ENCODE assay signal across 25 cellular contexts in genomic region chr17:13127921-13128582, GRCh38.
DNase-seq lines count a peak whose midpoint lies in the region; ATAC-seq, FAIRE-seq and TF ChIP-seq lines count a peak whose summit lies in the region.
"Had no signal": no experiment of that assay in that cellular context is flagged by ENCODE, and none has a peak within 500 bp of the region (broad histone marks: within the 10 kb centered on the region; RNA-seq: fewer than 3 reads in every experiment).

No MANE protein-coding gene starts in this region.

- H3K4me1 ChIP-seq in K562 (replicated peaks in 1 of 2; ENCODE audit: control insufficient read depth in 2 of 2, insufficient read depth in 2 of 2, low read length in 2 of 2) (no peaks in the 10 kb centered on the region), trophoblast cell (ENCODE audit: control insufficient read depth in 1 of 2, insufficient read depth in 2 of 2, low read length in 2 of 2) (peaks cover 3 to 9% of the 10 kb centered on the region in 2 experiments), gastrocnemius medialis (no peaks in the 10 kb centered on the region), Caco-2 (no peaks in the 10 kb centered on the region)
- H3K4me1 ChIP-seq: A549; BE2C; BLaER1 treated with 17β-estradiol and CSF1 and Interleukin-3, amounts not matched to agents 10 nM and 100 nM had no signal

- CTCF ChIA-PET in K562 (lab: Yijun Ruan, JAX; ENCODE audit: low intra/inter-chr PET ratio) (no interaction called here), Caco-2 (lab: Charles Lee) (no interaction called here)

- no peak for TF ChIP-seq POLR2A in K562 (conservative IDR thresholded peaks at IDR 0.05)
- no peak for TF ChIP-seq POLR2A in gastrocnemius medialis (IDR thresholded peaks at IDR 0.05)

- H2BK12ac ChIP-seq in trophoblast cell (ENCODE audit: low read length) = no peak overlapping the region

- no TSS peak for BruUV-seq in K562 (replicated peaks; lab: Mats Ljungman, UMichigan)
- no TSS peak for BruUV-seq in Caco-2 (replicated peaks; lab: Mats Ljungman, UMichigan)

- H3K4me2 ChIP-seq in K562 (ENCODE audit: insufficient read depth, low read length) = no peak overlapping the region
- H3K4me2 ChIP-seq in trophoblast cell (ENCODE audit: low read length) = no peak overlapping the region
- H3K4me2 ChIP-seq: A549; BLaER1 treated with 17β-estradiol and CSF1 and Interleukin-3, amounts not matched to agents 10 nM and 100 nM had no signal

- no peak overlapping the region for H3K27ac Mint-ChIP-seq in Caco-2 (ENCODE audit: unreplicated experiment)
- H3K27ac Mint-ChIP-seq: CD14-positive monocyte; CD4-positive, alpha-beta T cell had no signal

- no peak overlapping the region for H3K4ac ChIP-seq in trophoblast cell (ENCODE audit: low read depth, low read length)

- H3K36me3 ChIP-seq in K562 (ENCODE audit: control insufficient read depth, insufficient read depth, low read length) = no peaks in the 10 kb centered on the region
- no peaks in the 10 kb centered on the region for H3K36me3 ChIP-seq in trophoblast cell (ENCODE audit: control insufficient read depth in 1 of 2, insufficient read depth in 2 of 2, low read length in 2 of 2)
- no peaks in the 10 kb centered on the region for H3K36me3 ChIP-seq in gastrocnemius medialis
- H3K36me3 ChIP-seq in Caco-2 (ENCODE audit: control insufficient read depth, insufficient read depth, low read length) = no peaks in the 10 kb centered on the region
- H3K36me3 ChIP-seq: BE2C; BLaER1 treated with 17β-estradiol and CSF1 and Interleukin-3, amounts not matched to agents 10 nM and 100 nM had no signal

- no peak overlapping the region for H2BK120ac ChIP-seq in trophoblast cell (ENCODE audit: insufficient read depth, low read length, poor library complexity)

- intact Hi-C loops in K562 (cut with micrococcal nuclease) (no loop called here), gastrocnemius medialis (cut with DNase I; ENCODE audit: low total_unique reads) (no loop called here), left ventricle myocardium superior (cut with micrococcal nuclease) (no loop called here), Caco-2 (cut with micrococcal nuclease; ENCODE audit: unreplicated experiment) (no loop called here)

- H3K4me3 ChIP-seq in K562 = no peak overlapping the region
- H3K4me3 ChIP-seq in trophoblast cell (ENCODE audit: low read depth, low read length) = no peak overlapping the region
- H3K4me3 ChIP-seq in gastrocnemius medialis = no peak overlapping the region
- no peak overlapping the region for H3K4me3 ChIP-seq in Caco-2 (ENCODE audit: low read depth, low read length)
- H3K4me3 ChIP-seq: A549; BLaER1 treated with 17β-estradiol and CSF1 and Interleukin-3, amounts not matched to agents 10 nM and 100 nM; GM23248 had no signal

- H3K9me3 Mint-ChIP-seq in Caco-2 (ENCODE audit: unreplicated experiment) = no peaks in the 10 kb centered on the region
- H3K9me3 Mint-ChIP-seq: CD4-positive, alpha-beta T cell; H9 had no signal

- no peak overlapping the region for H2AK5ac ChIP-seq in trophoblast cell (ENCODE audit: low read length)

- no peak overlapping the region for H3K9ac ChIP-seq in K562 (ENCODE audit: insufficient read depth in 1 of 2, low read depth in 2 of 2, low read length in 2 of 2)
- no peak overlapping the region for H3K9ac ChIP-seq in trophoblast cell (ENCODE audit: low read length)
- H3K9ac ChIP-seq: BLaER1 treated with 17β-estradiol and CSF1 and Interleukin-3, amounts not matched to agents 10 nM and 100 nM; GM23248 had no signal

- in situ Hi-C loops in K562 (cut with MboI) = no loop called here
- in situ Hi-C loops in gastrocnemius medialis (cut with MboI; ENCODE audit: low sequenced_read_pairs in 4 of 4) = loop anchor here in 1 of 4 donors (25.0 kb wide), 1 partner anchor 91 kb away; no protein-coding TSS in a partner anchor

- peaks cover 4% of the 10 kb centered on the region for H3K79me1 ChIP-seq in trophoblast cell (ENCODE audit: low read length)

- TF ChIP-seq CTCF in K562 (IDR thresholded peaks at IDR 0.05 in 2 of 3, conservative IDR thresholded peaks at IDR 0.05 in 1 of 3; ENCODE audit: insufficient read depth in 2 of 3, low read depth in 1 of 3, low read length in 3 of 3) = no peak
- no peak for TF ChIP-seq CTCF in gastrocnemius medialis (IDR thresholded peaks at IDR 0.05 in 4 of 5, conservative IDR thresholded peaks at IDR 0.05 in 1 of 5)
- no peak for TF ChIP-seq CTCF in Caco-2 (IDR thresholded peaks at IDR 0.05; ENCODE audit: insufficient read depth in 1 of 2, low read depth in 1 of 2, low read length in 1 of 2, severe bottlenecking in 1 of 2, unreplicated experiment in 1 of 2)

- H3K18ac ChIP-seq in trophoblast cell (ENCODE audit: low read length) = no peak overlapping the region

- no peaks in the 10 kb centered on the region for H3K27me3 Mint-ChIP-seq in Caco-2 (ENCODE audit: insufficient read depth, unreplicated experiment)
- H3K27me3 Mint-ChIP-seq: CD4-positive, alpha-beta T cell had no signal

- no peak overlapping the region for H3K27ac ChIP-seq in K562 (ENCODE audit: extremely low read depth, low read depth, low read length)
- H3K27ac ChIP-seq in trophoblast cell (ENCODE audit: low read depth, low read length) = no peak overlapping the region
- no peak overlapping the region for H3K27ac ChIP-seq in gastrocnemius medialis
- H3K27ac ChIP-seq: A549; BLaER1 treated with 17β-estradiol and CSF1 and Interleukin-3, amounts not matched to agents 10 nM and 100 nM; GM23248 had no signal

- no peaks in the 10 kb centered on the region for H4K20me1 ChIP-seq in K562 (replicated peaks; ENCODE audit: control insufficient read depth, insufficient read depth, low read length)
- H4K20me1 ChIP-seq: BLaER1 treated with 17β-estradiol and CSF1 and Interleukin-3, amounts not matched to agents 10 nM and 100 nM had no signal

- POLR2A ChIA-PET in K562 (lab: Yijun Ruan, JAX) = no interaction called here
- POLR2A ChIA-PET in Caco-2 (lab: Charles Lee) = no interaction called here

- no peak overlapping the region for H2BK5ac ChIP-seq in trophoblast cell (ENCODE audit: low read depth, low read length, poor library complexity)

- H3K79me2 ChIP-seq in K562 (ENCODE audit: control insufficient read depth, insufficient read depth, low read length) (no peaks in the 10 kb centered on the region), trophoblast cell (ENCODE audit: control insufficient read depth, insufficient read depth, low read length, poor library complexity) (no peaks in the 10 kb centered on the region)

- 0% methylated on average over 5 of the region's 8 CpGs for WGBS in K562 (ENCODE audit: insufficient coverage, low coverage, missing lambda C conversion rate)
- WGBS in trophoblast cell (ENCODE audit: extremely low coverage, insufficient coverage, insufficient read length) = no CpG with 5 or more reads among the region's 8 CpGs

- H4K91ac ChIP-seq in trophoblast cell (ENCODE audit: low read depth, low read length) = no peak overlapping the region

- FAIRE-seq in K562 (lab: Jason Lieb, UNC) = no peak
- FAIRE-seq: A549, G401.6, GM12892, GM19239 had no signal

- H3K9me3 ChIP-seq in K562 (replicated peaks; ENCODE audit: control insufficient read depth, insufficient read depth, low read depth, low read length) (no peaks in the 10 kb centered on the region), trophoblast cell (ENCODE audit: insufficient read depth, low read depth, low read length) (no peaks in the 10 kb centered on the region), gastrocnemius medialis (no peaks in the 10 kb centered on the region), Caco-2 (no peaks in the 10 kb centered on the region)
- H3K9me3 ChIP-seq: A549; BE2C; BLaER1 treated with 17β-estradiol and CSF1 and Interleukin-3, amounts not matched to agents 10 nM and 100 nM had no signal

- H2AFZ ChIP-seq in K562 (ENCODE audit: low read depth, low read length) (no peak overlapping the region), trophoblast cell (ENCODE audit: insufficient read depth, low read length, poor library complexity) (no peak overlapping the region)
- H2AFZ ChIP-seq: GM23248 had no signal

- no peaks in the 10 kb centered on the region for H3K9me1 ChIP-seq in K562 (ENCODE audit: control insufficient read depth, insufficient read depth, low read length)

- no peak overlapping the region for H4K12ac ChIP-seq in trophoblast cell (ENCODE audit: low read depth, low read length)

- H3K14ac ChIP-seq in trophoblast cell (ENCODE audit: low read length) = no peak overlapping the region

- H3K36me3 Mint-ChIP-seq in Caco-2 (ENCODE audit: insufficient read depth, unreplicated experiment) = no peaks in the 10 kb centered on the region
- H3K36me3 Mint-ChIP-seq: CD14-positive monocyte; CD8-positive, alpha-beta memory T cell had no signal

- H3K27me3 ChIP-seq in K562 (ENCODE audit: control insufficient read depth in 2 of 2, insufficient read depth in 2 of 2, low read length in 2 of 2) (no peaks in the 10 kb centered on the region), trophoblast cell (ENCODE audit: insufficient read depth, low read length) (no peaks in the 10 kb centered on the region), gastrocnemius medialis (no peaks in the 10 kb centered on the region), Caco-2 (replicated peaks; ENCODE audit: control insufficient read depth, insufficient read depth, low read length) (no peaks in the 10 kb centered on the region)
- H3K27me3 ChIP-seq: BE2C; BLaER1 treated with 17β-estradiol and CSF1 and Interleukin-3, amounts not matched to agents 10 nM and 100 nM had no signal

- H4K8ac ChIP-seq in trophoblast cell (ENCODE audit: low read depth, low read length) = no peak overlapping the region

- H3K4me1 Mint-ChIP-seq in Caco-2 (ENCODE audit: low read depth, unreplicated experiment) = no peaks in the 10 kb centered on the region
- H3K4me1 Mint-ChIP-seq: CD14-positive monocyte; CD8-positive, alpha-beta memory T cell had no signal

- DNase-seq in Daoy (ENCODE audit: low read depth) (peak; percentile 11), K562 (ENCODE audit: extremely low read depth in 1 of 4, low spot score in 3 of 4) (no peak), islet precursor cell (peak; percentile 70), trophoblast cell (peak; percentile 51 to 69), gastrocnemius medialis (no peak), left ventricle myocardium superior (no peak), Caco-2 (no peak)
- DNase-seq: 8988T; ACHN; AML-193; BE2C; Calu3; CD4-positive, alpha-beta T cell; CD8-positive, alpha-beta memory T cell; DMS53; DMS79 treated with DMSO at 0.1 percent for 48 hours; GM23248; H9 had no signal

- no peak for TF ChIP-seq EP300 in K562 (IDR thresholded peaks at IDR 0.05; ENCODE audit: low read length)

- H3K4me3 Mint-ChIP-seq in Caco-2 (ENCODE audit: unreplicated experiment) = no peak overlapping the region
- H3K4me3 Mint-ChIP-seq: CD14-positive monocyte; CD4-positive, alpha-beta T cell; CD8-positive, alpha-beta memory T cell; H9 had no signal

- TF ChIP-seq RAD21 in K562 (CRISPR knock-in tag; conservative IDR thresholded peaks at IDR 0.05 in 1 of 2, IDR thresholded peaks at IDR 0.05 in 1 of 2) = no peak

- H3K23ac ChIP-seq in trophoblast cell (ENCODE audit: low read length) = no peak overlapping the region

- ATAC-seq in K562 = no peak
- no peak for ATAC-seq in gastrocnemius medialis
- no peak for ATAC-seq in left ventricle myocardium superior
- ATAC-seq: A549, HCT116 had no signal

TF ChIP-seq in K562, 482 proteins besides CTCF, POLR2A, EP300 and RAD21 (continues in another document):
- TF ChIP-seq ZNF146 (CRISPR knock-in tag; IDR thresholded peaks at IDR 0.05; ENCODE audit: unreplicated experiment) = no peak

Comparison
In these comparisons a context has a peak if more than half of its experiments do, and no peak if none do; other contexts are left out.
1. DNase-seq: peak in Daoy (single experiment), islet precursor cell (single experiment) and trophoblast cell (2 of 2); none in K562 (0 of 4), gastrocnemius medialis (0 of 2), left ventricle myocardium superior (single experiment) and Caco-2 (0 of 2).